Comparison of ENCODE assay signal across 17 cellular contexts in the genomic region with DNA sequence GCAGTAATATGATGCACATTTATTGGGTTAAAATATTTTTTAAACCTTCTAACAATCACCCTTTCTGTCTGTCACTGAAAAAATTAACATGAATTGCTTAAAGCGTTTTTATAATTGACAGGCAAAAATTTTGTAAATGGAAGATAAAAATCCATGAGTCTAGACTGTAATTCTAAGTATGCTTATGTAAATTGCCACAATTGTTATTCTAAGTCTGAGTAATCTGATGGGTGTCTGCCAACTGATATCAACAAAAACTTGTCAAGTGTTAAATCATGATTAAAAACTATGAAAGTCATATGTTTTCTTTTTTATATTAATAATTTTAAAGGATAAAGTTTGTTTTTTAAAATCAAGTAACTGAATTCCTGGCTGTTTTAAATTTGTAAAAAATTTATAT.
"Had no signal": no experiment of that assay in that cellular context is flagged by ENCODE, and none has a peak within 500 bp of the region (broad histone marks: within the 10 kb centered on the region; RNA-seq: fewer than 3 reads in every experiment).

No MANE protein-coding gene starts in this region.

- H3K27me3 ChIP-seq: heart left ventricle, ovary, stomach had no signal

- H3K36me3 Mint-ChIP-seq: activated CD4-positive, alpha-beta memory T cell treated with anti-CD3 and anti-CD28 coated beads for 36 hours; T-cell had no signal

- H3K27ac ChIP-seq: heart left ventricle, left ventricle myocardium inferior, ovary, skin epidermis, stomach, thoracic aorta, VCaP had no signal

- H3K4me1 Mint-ChIP-seq: central memory CD8-positive, alpha-beta T cell; endodermal cell; neural crest cell; T-cell had no signal

- H3K36me3 ChIP-seq: heart left ventricle, left ventricle myocardium inferior, ovary, thoracic aorta had no signal

- H3K27me3 Mint-ChIP-seq: activated CD4-positive, alpha-beta memory T cell treated with anti-CD3 and anti-CD28 coated beads for 36 hours; central memory CD8-positive, alpha-beta T cell; T-cell had no signal

- H3K9me3 ChIP-seq: left ventricle myocardium inferior, ovary, stomach, thoracic aorta had no signal

- DNase-seq: activated CD4-positive, alpha-beta memory T cell treated with anti-CD3 and anti-CD28 coated beads for 36 hours; activated CD8-positive, alpha-beta memory T cell treated with anti-CD3 and anti-CD28 coated beads, Interleukin-2, amount 50 U/mL, for 4 hours; activated T-cell treated with anti-CD3 and anti-CD28 coated beads, Interleukin-2, amount 50 U/mL, for 72 hours; endodermal cell; foreskin melanocyte; heart left ventricle; islet precursor cell; left ventricle myocardium inferior; ovary; retina; stomach; T-cell had no signal

- H3K4me1 ChIP-seq: heart left ventricle, left ventricle myocardium inferior, stomach had no signal

- H3K4me3 Mint-ChIP-seq: activated CD4-positive, alpha-beta memory T cell treated with anti-CD3 and anti-CD28 coated beads for 36 hours; activated T-cell treated with anti-CD3 and anti-CD28 coated beads, Interleukin-2, amount 50 U/mL, for 72 hours; central memory CD8-positive, alpha-beta T cell; endodermal cell; neural crest cell; T-cell had no signal

- H3K27ac Mint-ChIP-seq: activated CD4-positive, alpha-beta memory T cell treated with anti-CD3 and anti-CD28 coated beads for 36 hours; activated T-cell treated with anti-CD3 and anti-CD28 coated beads, Interleukin-2, amount 50 U/mL, for 72 hours; endodermal cell; T-cell had no signal

- H3K4me3 ChIP-seq: heart left ventricle, left ventricle myocardium inferior, ovary, skin epidermis, stomach, thoracic aorta had no signal
